ENCODE assay signal across 32 cellular contexts in the genomic region with DNA sequence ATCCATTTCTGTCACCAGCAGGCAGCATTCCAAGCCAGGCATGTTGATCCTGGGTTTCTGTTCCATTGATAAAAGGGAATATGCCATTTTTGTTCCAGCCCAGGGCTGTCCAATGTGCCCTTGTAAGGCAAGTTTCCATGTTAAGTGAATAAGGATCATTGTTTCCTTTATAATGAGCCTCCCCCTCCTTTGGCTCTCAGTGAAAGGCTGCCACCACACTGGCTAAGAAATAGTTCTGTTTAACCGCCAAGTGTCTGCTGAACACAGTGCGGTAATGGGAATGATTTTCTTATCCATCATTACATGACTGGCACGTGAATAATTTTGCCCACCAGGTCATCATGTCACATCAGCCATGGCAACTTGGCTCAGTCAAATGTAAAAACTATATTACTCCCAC.
A peak's percentile ranks its signal among the peaks of the same experiment; 100 is the strongest.
DNase-seq lines count a peak whose midpoint lies in the region; FAIRE-seq and TF ChIP-seq lines count a peak whose summit lies in the region.
"Had no signal": no experiment of that assay in that cellular context is flagged by ENCODE, and none has a peak within 500 bp of the region (broad histone marks: within the 10 kb centered on the region; RNA-seq: fewer than 3 reads in every experiment).

No MANE protein-coding gene starts in this region.

- H3K9me2 ChIP-seq in neural cell (ENCODE audit: insufficient read depth, low read length) = no peaks in the 10 kb centered on the region
- H3K9me2 ChIP-seq: SK-N-SH had no signal

- in situ Hi-C loops in mammary epithelial cell (cut with MboI; ENCODE audit: low sequenced_read_pairs in 2 of 2) = no loop called here

- H4K20me1 ChIP-seq in mammary epithelial cell (ENCODE audit: insufficient read depth, low read length) (no peaks in the 10 kb centered on the region), neural cell (ENCODE audit: insufficient read depth) (no peaks in the 10 kb centered on the region)

- no peak overlapping the region for H3K27ac Mint-ChIP-seq in MCF 10A (ENCODE audit: low read depth, unreplicated experiment)
- H3K27ac Mint-ChIP-seq: activated CD8-positive, alpha-beta memory T cell treated with anti-CD3 and anti-CD28 coated beads, Interleukin-2, amount 10 ng/mL, durations not matched to agents 7 days and 5 days; activated T-cell treated with anti-CD3 and anti-CD28 coated beads, Interleukin-2, amount 50 U/mL, for 72 hours; dendritic cell treated with granulocyte-macrophage colony-stimulating factor and Interleukin-4, amounts not matched to agents 40 ng/mL and 50 ng/mL, for 4 days; GM23338; immature natural killer cell; nephron; progenitor cell of endocrine pancreas; stimulated activated naive CD8-positive, alpha-beta T cell treated with anti-CD3 and anti-CD28 coated beads, Interleukin-15, Interleukin-2, amounts not matched to agents 100 ng/mL and 50 ng/mL, for 24 hours had no signal

- dilution Hi-C loops in mammary epithelial cell (cut with HindIII; ENCODE audit: low sequenced_read_pairs) = no loop called here

- TF ChIP-seq CTCF in mammary epithelial cell (conservative IDR thresholded peaks at IDR 0.05 in 1 of 2, IDR thresholded peaks at IDR 0.05 in 1 of 2; ENCODE audit: extremely low read depth in 1 of 2, insufficient read depth in 1 of 2, low read depth in 1 of 2, low read length in 2 of 2) = no peak
- no peak for TF ChIP-seq CTCF in MCF 10A (IDR thresholded peaks at IDR 0.05; ENCODE audit: unreplicated experiment)
- peak; percentile 19 for TF ChIP-seq CTCF in neural cell (IDR thresholded peaks at IDR 0.05; ENCODE audit: poor library complexity, severe bottlenecking)
- TF ChIP-seq CTCF in kidney (IDR thresholded peaks at IDR 0.05; ENCODE audit: borderline replicate concordance, extremely low read depth, insufficient read depth) = no peak

- no TSS peak for BruUV-seq in mammary epithelial cell (replicated peaks; lab: Mats Ljungman, UMichigan)
- BruUV-seq in MCF 10A (replicated peaks; lab: Mats Ljungman, UMichigan) = no TSS peak

- no peaks in the 10 kb centered on the region for H3K9me3 Mint-ChIP-seq in MCF 10A (ENCODE audit: unreplicated experiment)
- H3K9me3 Mint-ChIP-seq: activated T-cell treated with anti-CD3 and anti-CD28 coated beads, Interleukin-2, amount 50 U/mL, for 72 hours; dendritic cell treated with granulocyte-macrophage colony-stimulating factor and Interleukin-4, amounts not matched to agents 40 ng/mL and 50 ng/mL, for 4 days; GM23338; immature natural killer cell; nephron; stimulated activated naive CD8-positive, alpha-beta T cell treated with anti-CD3 and anti-CD28 coated beads, Interleukin-15, Interleukin-2, amounts not matched to agents 100 ng/mL and 50 ng/mL, for 24 hours had no signal

- no peaks in the 10 kb centered on the region for H3K27me3 ChIP-seq in mammary epithelial cell (ENCODE audit: insufficient read depth, low read length)
- no peaks in the 10 kb centered on the region for H3K27me3 ChIP-seq in neural cell (ENCODE audit: insufficient read depth, low read depth, low read length)
- H3K27me3 ChIP-seq: BE2C, heart left ventricle, MG63 had no signal

- H3K4me2 ChIP-seq in mammary epithelial cell (ENCODE audit: insufficient read depth, low read depth, low read length) (no peak overlapping the region), neural cell (ENCODE audit: low read length) (peak overlapping the region; percentile 2)
- H3K4me2 ChIP-seq: A549, GM23338, SK-N-SH had no signal

- intact Hi-C loops in mammary epithelial cell (cut with micrococcal nuclease) = no loop called here
- intact Hi-C loops in MCF 10A (cut with micrococcal nuclease) = no loop called here
- intact Hi-C loops in kidney (cut with DNase I) = no loop called here

- no peaks in the 10 kb centered on the region for H3F3A ChIP-seq in neural cell (ENCODE audit: insufficient read depth, low read length, poor library complexity, severe bottlenecking)

- H3K36me3 Mint-ChIP-seq in MCF 10A (ENCODE audit: insufficient read depth, unreplicated experiment) = no peaks in the 10 kb centered on the region
- H3K36me3 Mint-ChIP-seq: activated CD8-positive, alpha-beta memory T cell treated with anti-CD3 and anti-CD28 coated beads, Interleukin-2, amount 10 ng/mL, durations not matched to agents 7 days and 5 days; immature natural killer cell had no signal

- H3K4me3 Mint-ChIP-seq in MCF 10A (ENCODE audit: unreplicated experiment) = no peak overlapping the region
- H3K4me3 Mint-ChIP-seq: activated CD8-positive, alpha-beta memory T cell treated with anti-CD3 and anti-CD28 coated beads, Interleukin-2, amount 10 ng/mL, durations not matched to agents 7 days and 5 days; activated T-cell treated with anti-CD3 and anti-CD28 coated beads, Interleukin-2, amount 50 U/mL, for 72 hours; dendritic cell treated with granulocyte-macrophage colony-stimulating factor and Interleukin-4, amounts not matched to agents 40 ng/mL and 50 ng/mL, for 4 days; GM23338; immature natural killer cell; nephron; stimulated activated naive CD8-positive, alpha-beta T cell treated with anti-CD3 and anti-CD28 coated beads, Interleukin-15, Interleukin-2, amounts not matched to agents 100 ng/mL and 50 ng/mL, for 24 hours had no signal

- H3K27ac ChIP-seq in mammary epithelial cell (ENCODE audit: insufficient read depth, low read depth, low read length) = no peak overlapping the region
- peak overlapping the region; percentile 52 for H3K27ac ChIP-seq in neural cell (ENCODE audit: low read length)
- no peak overlapping the region for H3K27ac ChIP-seq in kidney (ENCODE audit: low read depth in 2 of 2, low read length in 2 of 2)
- H3K27ac ChIP-seq: A549, heart left ventricle, left ventricle myocardium inferior, VCaP had no signal

- H3K27me3 Mint-ChIP-seq in MCF 10A (ENCODE audit: insufficient read depth, unreplicated experiment) = no peaks in the 10 kb centered on the region
- H3K27me3 Mint-ChIP-seq: activated CD8-positive, alpha-beta memory T cell treated with anti-CD3 and anti-CD28 coated beads, Interleukin-2, amount 10 ng/mL, durations not matched to agents 7 days and 5 days; progenitor cell of endocrine pancreas had no signal

- TF ChIP-seq RAD21 in neural cell (conservative IDR thresholded peaks at IDR 0.05) = peak; percentile 19

- H3K9ac ChIP-seq in mammary epithelial cell (ENCODE audit: insufficient read depth, low read length) = no peak overlapping the region
- H3K9ac ChIP-seq in neural cell (ENCODE audit: low read length) = no peak overlapping the region
- no peak overlapping the region for H3K9ac ChIP-seq in kidney (ENCODE audit: low read length in 2 of 2)
- H3K9ac ChIP-seq: SK-N-SH had no signal

- 30% methylated on average over 3 of the region's 3 CpGs for WGBS in mammary epithelial cell (ENCODE audit: low coverage, missing lambda C conversion rate)

- H3K79me2 ChIP-seq in mammary epithelial cell (ENCODE audit: insufficient read depth, low read length) (no peaks in the 10 kb centered on the region), neural cell (replicated peaks; ENCODE audit: insufficient read depth, low read length) (no peaks in the 10 kb centered on the region)

- FAIRE-seq in kidney (lab: Jason Lieb, UNC) = no peak
- FAIRE-seq: A549, endometrium had no signal

- H3K36me3 ChIP-seq in mammary epithelial cell (ENCODE audit: insufficient read depth, low read length) = no peaks in the 10 kb centered on the region
- no peaks in the 10 kb centered on the region for H3K36me3 ChIP-seq in neural cell (ENCODE audit: insufficient read depth, low read length)
- H3K36me3 ChIP-seq in kidney (ENCODE audit: control insufficient read depth in 1 of 2, insufficient read depth in 2 of 2, low read length in 2 of 2) = no peaks in the 10 kb centered on the region
- H3K36me3 ChIP-seq: BE2C, heart left ventricle, left ventricle myocardium inferior, MG63 had no signal

- no peaks in the 10 kb centered on the region for H3K4me1 Mint-ChIP-seq in MCF 10A (ENCODE audit: insufficient read depth, unreplicated experiment)
- H3K4me1 Mint-ChIP-seq: activated CD8-positive, alpha-beta memory T cell treated with anti-CD3 and anti-CD28 coated beads, Interleukin-2, amount 10 ng/mL, durations not matched to agents 7 days and 5 days; immature natural killer cell had no signal

- H2AFZ ChIP-seq in mammary epithelial cell (ENCODE audit: low read depth, low read length) (peak overlapping the region; percentile 41), neural cell (ENCODE audit: low read depth, low read length) (no peak overlapping the region)
- H2AFZ ChIP-seq: GM23338 had no signal

- POLR2A ChIA-PET in MCF 10A (lab: Yijun Ruan, JAX) = interaction anchor here (0.5 kb wide), 1 partner anchor 720 kb away, joined by 3 read pairs; no protein-coding TSS in a partner anchor

- no peak for DNase-seq in mammary epithelial cell
- no peak for DNase-seq in MCF 10A (ENCODE audit: unreplicated experiment)
- DNase-seq in foreskin melanocyte = peak; percentile 95
- no peak for DNase-seq in HT-29 (ENCODE audit: low spot score)
- DNase-seq in NAMALWA (ENCODE audit: low spot score) = no peak
- DNase-seq in kidney = no peak
- DNase-seq in activated CD4-positive, alpha-beta T cell treated with anti-CD3 and anti-CD28 coated beads, Interleukin-2, amount 50 U/mL, for 4 hours = no peak
- DNase-seq: activated CD4-positive, alpha-beta T cell treated with anti-CD3 and anti-CD28 coated beads for 48 hours; activated CD8-positive, alpha-beta memory T cell treated with anti-CD3 and anti-CD28 coated beads, Interleukin-2, amount 10 ng/mL, durations not matched to agents 7 days and 5 days; activated naive CD4-positive, alpha-beta T cell treated with Interleukin-2 at 50 U/mL for 16 hours; activated T-cell treated with anti-CD3 and anti-CD28 coated beads, Interleukin-2, amount 50 U/mL, for 72 hours; BE2C; heart left ventricle; immature natural killer cell; left ventricle myocardium inferior; MG63; mucosa of descending colon; NCI-H1694; NCI-H2227 treated with DMSO at 0.1 percent for 48 hours; NCI-H82; SK-N-SH; stimulated activated CD4-positive, alpha-beta T cell treated with anti-CD3 and anti-CD28 coated beads, Interleukin-15, amount 100 ng/mL, for 24 hours; trophoblast cell had no signal

- H3K4me3 ChIP-seq in mammary epithelial cell (replicated peaks in 1 of 3; ENCODE audit: insufficient read depth in 1 of 3, low read depth in 2 of 3, low read length in 3 of 3) (no peak overlapping the region), neural cell (ENCODE audit: low read length) (peak overlapping the region; percentile 9), kidney (ENCODE audit: low read length in 2 of 2) (no peak overlapping the region)
- H3K4me3 ChIP-seq: A549, GM23338, heart left ventricle, left ventricle myocardium inferior, MG63, mucosa of descending colon had no signal

- peak; percentile 91 for TF ChIP-seq EP300 in neural cell (conservative IDR thresholded peaks at IDR 0.05; ENCODE audit: poor library complexity, severe bottlenecking)

- H3K4me1 ChIP-seq in mammary epithelial cell (ENCODE audit: insufficient read depth, low read length) (no peaks in the 10 kb centered on the region), kidney (ENCODE audit: control insufficient read depth in 1 of 2, insufficient read depth in 1 of 2, low read depth in 1 of 2, low read length in 2 of 2) (peaks cover 0 to 3% of the 10 kb centered on the region in 2 donors)
- H3K4me1 ChIP-seq: A549, BE2C had no signal

- CTCF ChIA-PET in mammary epithelial cell (lab: Charles Lee; ENCODE audit: low non-redundant PET) (no interaction called here), MCF 10A (lab: Yijun Ruan, JAX) (no interaction called here)

- H3K9me3 ChIP-seq in mammary epithelial cell (replicated peaks; ENCODE audit: insufficient read depth, low read length) (no peaks in the 10 kb centered on the region), neural cell (ENCODE audit: low read length) (no peaks in the 10 kb centered on the region), kidney (ENCODE audit: control insufficient read depth in 1 of 2, low read length in 2 of 2) (no peaks in the 10 kb centered on the region)
- H3K9me3 ChIP-seq: A549, BE2C, heart left ventricle, left ventricle myocardium inferior, MG63, mucosa of descending colon, SK-N-SH had no signal
